In the genomic region with DNA sequence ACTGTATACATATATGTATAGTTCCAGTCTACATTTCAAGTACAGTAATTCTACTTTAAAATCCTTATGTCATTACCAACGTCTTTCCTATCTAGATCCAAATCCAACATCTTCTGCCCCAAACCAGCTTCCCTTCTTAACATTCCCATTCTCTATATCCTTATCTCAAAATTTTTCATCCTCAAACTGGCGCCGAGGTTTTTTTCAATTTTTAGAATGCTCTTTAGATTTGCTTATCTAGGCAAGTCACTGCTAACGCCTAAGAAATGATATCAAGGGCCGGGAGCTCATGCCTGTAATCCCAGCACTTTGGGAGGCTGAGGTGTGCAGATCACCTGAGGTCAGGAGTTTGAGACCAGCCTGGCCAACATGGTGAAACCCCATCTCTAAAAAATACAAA, we compare ENCODE assay signal across 2 cellular contexts.
TF ChIP-seq lines count a peak whose summit lies in the region.

No MANE protein-coding gene starts in this region.

TF ChIP-seq in GM23338, 12 proteins besides CTCF, POLR2A, EP300 and RAD21 (continued from another document):
- no peak for TF ChIP-seq ZNF462 (CRISPR knock-in tag; IDR thresholded peaks at IDR 0.05)

TF ChIP-seq in WTC11, 78 proteins besides CTCF, POLR2A, EP300 and RAD21 (continued from another document):
- no peak for TF ChIP-seq HMGXB4 (CRISPR knock-in tag; IDR thresholded peaks at IDR 0.05)
TF ChIP-seq in WTC11: peak in this region for 0.
